Comparison of ENCODE assay signal across 14 cellular contexts in genomic region chr7:92625617-92626016, GRCh38. TPM values are rescaled to one million over a fixed set of nuclear protein-coding genes. Genes with fewer than 3 reads are reported as not detected.
DNase-seq lines count a peak whose midpoint lies in the region; ATAC-seq, FAIRE-seq and TF ChIP-seq lines count a peak whose summit lies in the region.
"Had no signal": no experiment of that assay in that cellular context is flagged by ENCODE, and none has a peak within 500 bp of the region (broad histone marks: within the 10 kb centered on the region; RNA-seq: fewer than 3 reads in every experiment).

No MANE protein-coding gene starts in this region.

- H3K4me3 Mint-ChIP-seq in activated naive CD4-positive, alpha-beta T cell treated with anti-CD3 and anti-CD28 coated beads for 36 hours = peak overlapping the region; percentile 8
- peak overlapping the region; percentile 18 for H3K4me3 Mint-ChIP-seq in stimulated activated naive CD8-positive, alpha-beta T cell treated with anti-CD3 and anti-CD28 coated beads, Interleukin-15, Interleukin-2, amounts not matched to agents 100 ng/mL and 50 ng/mL, for 24 hours
- H3K4me3 Mint-ChIP-seq in glutamatergic neuron (ENCODE audit: unreplicated experiment) = no peak overlapping the region
- H3K4me3 Mint-ChIP-seq: naive B cell had no signal

- no peak for DNase-seq in activated naive CD4-positive, alpha-beta T cell treated with anti-CD3 and anti-CD28 coated beads for 36 hours
- no peak for DNase-seq in activated naive CD4-positive, alpha-beta T cell treated with Interleukin-2 at 50 U/mL for 16 hours
- DNase-seq in SJCRH30 (no peak), bronchial epithelial cell (ENCODE audit: low read depth) (peak; percentile 76), glutamatergic neuron (no peak)
- DNase-seq: cerebellar nuclear complex; naive B cell; NCI-H1694; NK-92 treated with Interleukin-12 subunit alpha and Interleukin-12 subunit beta, amount 100 ng/mL, for 24 hours had no signal

- intact Hi-C loops in activated naive CD4-positive, alpha-beta T cell treated with anti-CD3 and anti-CD28 coated beads for 36 hours (cut with micrococcal nuclease) = loop anchor here (1.0 kb wide), 4 partner anchors 8 to 279 kb away; no protein-coding TSS in a partner anchor

- no peaks in the 10 kb centered on the region for H3K27me3 ChIP-seq in SJCRH30
- H3K27me3 ChIP-seq in bronchial epithelial cell (ENCODE audit: control insufficient read depth, insufficient read depth, low read length) = no peaks in the 10 kb centered on the region
- H3K27me3 ChIP-seq: tibial nerve had no signal

- H3K27ac ChIP-seq in SJCRH30 = peak overlapping the region; percentile 29
- H3K27ac ChIP-seq: skin epidermis, tibial nerve had no signal

- peaks cover 49% of the 10 kb centered on the region for H3K36me3 Mint-ChIP-seq in activated naive CD4-positive, alpha-beta T cell treated with anti-CD3 and anti-CD28 coated beads for 36 hours (ENCODE audit: low read depth)
- H3K36me3 Mint-ChIP-seq in stimulated activated naive CD8-positive, alpha-beta T cell treated with anti-CD3 and anti-CD28 coated beads, Interleukin-15, Interleukin-2, amounts not matched to agents 100 ng/mL and 50 ng/mL, for 24 hours (ENCODE audit: low read depth) = peaks cover 84% of the 10 kb centered on the region
- H3K36me3 Mint-ChIP-seq in glutamatergic neuron (ENCODE audit: unreplicated experiment) = peaks cover 12% of the 10 kb centered on the region

- peaks cover 51% of the 10 kb centered on the region for H3K36me3 ChIP-seq in SJCRH30
- H3K36me3 ChIP-seq in bronchial epithelial cell (ENCODE audit: control insufficient read depth, insufficient read depth, low read length) = no peaks in the 10 kb centered on the region
- H3K36me3 ChIP-seq: tibial nerve had no signal

- peaks cover 8% of the 10 kb centered on the region; the same call in 1 of the 2 replicates for H3K9me3 ChIP-seq in SJCRH30 (replicated peaks)

- CTCF ChIA-PET in activated naive CD4-positive, alpha-beta T cell treated with anti-CD3 and anti-CD28 coated beads for 36 hours (lab: Charles Lee) = interaction anchor here (1.2 to 1.7 kb wide), 2 partner anchors 9 to 186 kb away, joined by 3 to 6 read pairs; no protein-coding TSS in a partner anchor

- peak overlapping the region; percentile 88 for H3K27ac Mint-ChIP-seq in activated naive CD4-positive, alpha-beta T cell treated with anti-CD3 and anti-CD28 coated beads for 36 hours
- H3K27ac Mint-ChIP-seq in stimulated activated naive CD8-positive, alpha-beta T cell treated with anti-CD3 and anti-CD28 coated beads, Interleukin-15, Interleukin-2, amounts not matched to agents 100 ng/mL and 50 ng/mL, for 24 hours = peak overlapping the region; percentile 87
- no peak overlapping the region for H3K27ac Mint-ChIP-seq in glutamatergic neuron (ENCODE audit: unreplicated experiment)

- H3K4me1 Mint-ChIP-seq in activated naive CD4-positive, alpha-beta T cell treated with anti-CD3 and anti-CD28 coated beads for 36 hours (ENCODE audit: low read depth) = peaks cover 84% of the 10 kb centered on the region
- H3K4me1 Mint-ChIP-seq in stimulated activated naive CD8-positive, alpha-beta T cell treated with anti-CD3 and anti-CD28 coated beads, Interleukin-15, Interleukin-2, amounts not matched to agents 100 ng/mL and 50 ng/mL, for 24 hours (ENCODE audit: low read depth) = peaks cover 98% of the 10 kb centered on the region
- H3K4me1 Mint-ChIP-seq in glutamatergic neuron (ENCODE audit: low read depth, unreplicated experiment) = peaks cover 15% of the 10 kb centered on the region

- ATAC-seq in GM18870 (IDR thresholded peaks at IDR 0.05; ENCODE audit: unreplicated experiment) (no peak), HG02571 (IDR thresholded peaks at IDR 0.05; ENCODE audit: unreplicated experiment) (no peak)

- H3K27me3 Mint-ChIP-seq in activated naive CD4-positive, alpha-beta T cell treated with anti-CD3 and anti-CD28 coated beads for 36 hours (ENCODE audit: low read depth) = no peaks in the 10 kb centered on the region
- no peaks in the 10 kb centered on the region for H3K27me3 Mint-ChIP-seq in stimulated activated naive CD8-positive, alpha-beta T cell treated with anti-CD3 and anti-CD28 coated beads, Interleukin-15, Interleukin-2, amounts not matched to agents 100 ng/mL and 50 ng/mL, for 24 hours
- no peaks in the 10 kb centered on the region for H3K27me3 Mint-ChIP-seq in glutamatergic neuron (ENCODE audit: unreplicated experiment)
- H3K27me3 Mint-ChIP-seq: naive B cell had no signal

- H3K9me3 Mint-ChIP-seq in activated naive CD4-positive, alpha-beta T cell treated with anti-CD3 and anti-CD28 coated beads for 36 hours = peaks cover 4% of the 10 kb centered on the region
- peaks cover 13% of the 10 kb centered on the region for H3K9me3 Mint-ChIP-seq in stimulated activated naive CD8-positive, alpha-beta T cell treated with anti-CD3 and anti-CD28 coated beads, Interleukin-15, Interleukin-2, amounts not matched to agents 100 ng/mL and 50 ng/mL, for 24 hours
- H3K9me3 Mint-ChIP-seq in glutamatergic neuron (ENCODE audit: unreplicated experiment) = peaks cover 2% of the 10 kb centered on the region

- peaks cover 45% of the 10 kb centered on the region for H3K4me1 ChIP-seq in SJCRH30

- no peak for FAIRE-seq in bronchial epithelial cell (lab: Jason Lieb, UNC)

- H3K4me3 ChIP-seq in SJCRH30 (no peak overlapping the region), bronchial epithelial cell (ENCODE audit: low read depth, low read length) (no peak overlapping the region)
- H3K4me3 ChIP-seq: skin epidermis, tibial nerve had no signal

- TF ChIP-seq CTCF in bronchial epithelial cell (IDR thresholded peaks at IDR 0.05; ENCODE audit: insufficient read depth, low read length, severe bottlenecking) (no peak), glutamatergic neuron (IDR thresholded peaks at IDR 0.05; ENCODE audit: partially characterized antibody, unreplicated experiment) (no peak)

RNA-seq across cellular contexts. Expression of gene FAM133B, which starts 35.4 kb away (rescaled TPM):
- total RNA-seq in activated naive CD4-positive, alpha-beta T cell treated with anti-CD3 and anti-CD28 coated beads for 36 hours = 10 to 100 TPM; 21.6 to 25.3 TPM
- 50.2 and 66.6 TPM in 2 replicates for total RNA-seq in SJCRH30 (2014; rRNA removed; shearing (Covaris generic))
- total RNA-seq in bronchial epithelial cell (11.1 and 19.8 TPM in 2 replicates), glutamatergic neuron (ENCODE audit: unreplicated experiment) (25.0 TPM)
